In the genomic region with DNA sequence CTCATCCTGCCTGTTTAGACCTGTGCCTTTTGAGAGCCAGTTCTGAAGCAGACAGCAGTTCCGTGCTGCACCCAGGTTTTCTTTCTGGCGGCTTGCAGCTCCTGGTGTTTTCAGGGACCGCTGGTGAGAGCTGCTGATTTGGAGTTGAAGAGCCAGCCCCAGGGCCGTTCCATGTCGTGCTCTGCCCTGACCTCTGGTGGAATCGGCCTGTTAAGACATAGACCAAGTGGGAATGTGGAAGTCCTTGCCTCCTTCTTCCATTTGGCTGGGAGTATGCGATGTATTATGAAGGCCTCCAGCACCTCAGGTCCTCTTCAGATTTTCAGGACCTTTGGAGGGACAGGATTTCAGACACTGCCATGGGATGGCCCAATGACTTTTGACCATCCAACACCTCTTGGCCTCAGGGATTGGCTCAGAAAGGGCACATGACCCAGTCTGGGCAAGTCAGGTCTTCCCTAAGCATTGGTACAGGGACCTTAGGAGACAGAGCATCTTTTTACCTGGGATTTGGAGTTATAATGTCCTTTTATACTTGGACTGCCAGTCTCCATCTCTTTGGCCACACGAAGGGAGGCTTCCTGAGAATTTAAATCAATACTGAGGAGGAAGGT, we compare ENCODE assay signal across 8 cellular contexts.
A peak's percentile ranks its signal among the peaks of the same experiment; 100 is the strongest.
DNase-seq lines count a peak whose midpoint lies in the region; ATAC-seq and TF ChIP-seq lines count a peak whose summit lies in the region.

No MANE protein-coding gene starts in this region.

- peaks cover 8 to 20% (median 12%) of the 10 kb centered on the region in 7 donors for H3K4me1 Mint-ChIP-seq in naive thymus-derived CD4-positive, alpha-beta T cell

- TF ChIP-seq CTCF in AG09319 (IDR thresholded peaks at IDR 0.05; ENCODE audit: low read depth, low read length) (peak; percentile 82), esophagus muscularis mucosa (IDR thresholded peaks at IDR 0.05) (peak; percentile 81 to 84 (median 82))

- H3K27me3 Mint-ChIP-seq in naive thymus-derived CD4-positive, alpha-beta T cell: peaks cover 13 to 56% (median 20%) of the 10 kb centered on the region in 5 donors

- TF ChIP-seq POLR2A in esophagus muscularis mucosa (IDR thresholded peaks at IDR 0.05; ENCODE audit: low read depth): no peak

- intact Hi-C loops in esophagus muscularis mucosa (cut with DNase I): loop anchor here (2.0 to 5.0 kb wide), 3 partner anchors 138 to 233 kb away; a partner anchor contains a TSS
- intact Hi-C loops in naive thymus-derived CD4-positive, alpha-beta T cell (cut with micrococcal nuclease): loop anchor here (1.0 to 5.0 kb wide), 7 partner anchors 136 to 1214 kb away; a partner anchor contains a TSS

- H3K4me1 ChIP-seq in esophagus muscularis mucosa: peaks cover 3 to 21% (median 9%) of the 10 kb centered on the region in 4 donors
- peaks cover 14 to 16% of the 10 kb centered on the region in 2 donors for H3K4me1 ChIP-seq in naive thymus-derived CD4-positive, alpha-beta T cell (ENCODE audit: control insufficient read depth in 2 of 2, insufficient read depth in 2 of 2, low read length in 2 of 2)

- no peaks in the 10 kb centered on the region for H3K9me3 ChIP-seq in esophagus muscularis mucosa
- H3K9me3 ChIP-seq in naive thymus-derived CD4-positive, alpha-beta T cell (ENCODE audit: control insufficient read depth in 2 of 3, low read length in 3 of 3): no peaks in the 10 kb centered on the region

- no peaks in the 10 kb centered on the region for H3K36me3 ChIP-seq in esophagus muscularis mucosa
- no peaks in the 10 kb centered on the region for H3K36me3 ChIP-seq in naive thymus-derived CD4-positive, alpha-beta T cell (ENCODE audit: control insufficient read depth in 2 of 3, insufficient read depth in 3 of 3, low read length in 3 of 3)

- no peaks in the 10 kb centered on the region for H3K9me3 Mint-ChIP-seq in naive thymus-derived CD4-positive, alpha-beta T cell

- no peak overlapping the region for H3K27ac Mint-ChIP-seq in naive thymus-derived CD4-positive, alpha-beta T cell

- no peaks in the 10 kb centered on the region for H3K27me3 ChIP-seq in esophagus muscularis mucosa
- peaks cover 0 to 3% of the 10 kb centered on the region in 2 donors for H3K27me3 ChIP-seq in naive thymus-derived CD4-positive, alpha-beta T cell (ENCODE audit: control insufficient read depth in 2 of 2, insufficient read depth in 2 of 2, low read length in 2 of 2)

- peaks cover 0 to 2% (median 0%) of the 10 kb centered on the region in 5 donors for H3K36me3 Mint-ChIP-seq in naive thymus-derived CD4-positive, alpha-beta T cell

- 18% methylated on average over 7 of the region's 8 CpGs for WGBS in esophagus muscularis mucosa

- H3K4me3 Mint-ChIP-seq in naive thymus-derived CD4-positive, alpha-beta T cell: peak overlapping the region in 9 of 10 donors; percentile 29 to 77 (median 61)

- no peak for TF ChIP-seq EP300 in esophagus muscularis mucosa (IDR thresholded peaks at IDR 0.05)

- CTCF ChIA-PET in naive thymus-derived CD4-positive, alpha-beta T cell (lab: Charles Lee): interaction anchor here (0.6 to 1.5 kb wide), 6 partner anchors 8 to 264 kb away, joined by 3 to 6 read pairs (median 4); a partner anchor contains a TSS

- no peak overlapping the region for H3K4me3 ChIP-seq in esophagus muscularis mucosa
- no peak overlapping the region for H3K4me3 ChIP-seq in naive thymus-derived CD4-positive, alpha-beta T cell (ENCODE audit: low read length)

- H3K27ac ChIP-seq in esophagus muscularis mucosa (replicated peaks in 1 of 4) (no peak overlapping the region), substantia nigra (ENCODE audit: low read depth, low read length, poor library complexity, severe bottlenecking) (no peak overlapping the region)
- H3K27ac ChIP-seq in naive thymus-derived CD4-positive, alpha-beta T cell (ENCODE audit: low read depth, low read length): no peak overlapping the region

- ATAC-seq in GM18867 (IDR thresholded peaks at IDR 0.05; ENCODE audit: unreplicated experiment) (peak; percentile 78), HG03342 (IDR thresholded peaks at IDR 0.05; ENCODE audit: unreplicated experiment) (peak; percentile 94)
- ATAC-seq in naive thymus-derived CD4-positive, alpha-beta T cell: peak; percentile 84

- POLR2A ChIA-PET in naive thymus-derived CD4-positive, alpha-beta T cell (lab: Charles Lee): no interaction called here

- DNase-seq in AG09319 (ENCODE audit: extremely low read depth, low read depth) (peak; percentile 27), NOMO-1 treated with DMSO at 0.1 percent for 48 hours (lab: John Stamatoyannopoulos, UW; ENCODE audit: unreplicated experiment) (peak; percentile 38), activated T-cell treated with anti-CD3 and anti-CD28 coated beads for 24 hours (ENCODE audit: low read depth) (peak; percentile 28), esophagus muscularis mucosa (ENCODE audit: extremely low spot score) (no peak), substantia nigra (lab: John Stamatoyannopoulos, UW) (peak in 36 of 49 donors; percentile 3 to 52 (median 28))
- peak; percentile 5 to 52 (median 31) for DNase-seq in naive thymus-derived CD4-positive, alpha-beta T cell
